Comparison of ENCODE assay signal across 21 cellular contexts in genomic region chr2:233068762-233069418, GRCh38. TPM values are rescaled to one million over a fixed set of nuclear protein-coding genes. Genes with fewer than 3 reads are reported as not detected.
DNase-seq lines count a peak whose midpoint lies in the region; ATAC-seq and TF ChIP-seq lines count a peak whose summit lies in the region.
"Had no signal": no experiment of that assay in that cellular context is flagged by ENCODE, and none has a peak within 500 bp of the region (broad histone marks: within the 10 kb centered on the region; RNA-seq: fewer than 3 reads in every experiment).

No MANE protein-coding gene starts in this region.

- H3F3A ChIP-seq in GM23338 (replicated peaks; ENCODE audit: low read depth) = no peaks in the 10 kb centered on the region

- H3K9me3 Mint-ChIP-seq in activated T-helper 1 cell treated with anti-CD3 and anti-CD28 coated beads, Interleukin-12 subunit alpha, Interleukin-12 subunit beta, Interleukin-2, Interleukin-4 antibody, amounts not matched to agents 30 ng/mL and 10 ng/mL and 1 ng/mL, durations not matched to agents 14 hours and 24 hours and 36 hours = peaks cover 5% of the 10 kb centered on the region
- H3K9me3 Mint-ChIP-seq in GM23338 = peaks cover 4% of the 10 kb centered on the region; the same call in 2 of the 3 replicates

- no peaks in the 10 kb centered on the region for H3K79me2 ChIP-seq in GM23338 (replicated peaks; ENCODE audit: insufficient read depth)
- H3K79me2 ChIP-seq: parathyroid adenoma had no signal

- H3K27me3 ChIP-seq in BLaER1 (no peaks in the 10 kb centered on the region), right lobe of liver (no peaks in the 10 kb centered on the region), GM23338 (ENCODE audit: insufficient read depth) (no peaks in the 10 kb centered on the region)
- H3K27me3 ChIP-seq: colonic mucosa, heart right ventricle had no signal

- no peak overlapping the region for H3K4me3 Mint-ChIP-seq in activated T-helper 1 cell treated with anti-CD3 and anti-CD28 coated beads, Interleukin-12 subunit alpha, Interleukin-12 subunit beta, Interleukin-2, Interleukin-4 antibody, amounts not matched to agents 30 ng/mL and 10 ng/mL and 1 ng/mL, durations not matched to agents 14 hours and 24 hours and 36 hours
- H3K4me3 Mint-ChIP-seq in GM23338 = no peak overlapping the region

- H3K27ac ChIP-seq in BLaER1 (peak overlapping the region; percentile 13; the same call in 1 of the 2 replicates), right lobe of liver (no peak overlapping the region), GM23338 (ENCODE audit: low read depth) (no peak overlapping the region)
- H3K27ac ChIP-seq: colonic mucosa, esophagus muscularis mucosa, heart right ventricle, parathyroid adenoma had no signal

- peaks cover 52% of the 10 kb centered on the region for H3K4me1 Mint-ChIP-seq in activated T-helper 1 cell treated with anti-CD3 and anti-CD28 coated beads, Interleukin-12 subunit alpha, Interleukin-12 subunit beta, Interleukin-2, Interleukin-4 antibody, amounts not matched to agents 30 ng/mL and 10 ng/mL and 1 ng/mL, durations not matched to agents 14 hours and 24 hours and 36 hours (ENCODE audit: low read depth)
- H3K4me1 Mint-ChIP-seq in GM23338 = peaks cover 2% of the 10 kb centered on the region; the same call in 1 of the 3 replicates

- DNase-seq in GM12864 (ENCODE audit: low read depth) = no peak
- no peak for DNase-seq in activated T-helper 1 cell treated with anti-CD3 and anti-CD28 coated beads, Interleukin-12 subunit alpha, Interleukin-12 subunit beta, Interleukin-2, Interleukin-4 antibody, amounts not matched to agents 30 ng/mL and 10 ng/mL and 1 ng/mL, durations not matched to agents 14 hours and 24 hours and 36 hours (ENCODE audit: low spot score)
- DNase-seq in right lobe of liver = peak in 2 of 3 donors; percentile 23 to 39
- no peak for DNase-seq in DMS79 treated with DMSO at 0.1 percent for 48 hours (lab: John Stamatoyannopoulos, UW)
- no peak for DNase-seq in SW480 (ENCODE audit: low spot score)
- no peak for DNase-seq in GM23338 (ENCODE audit: low spot score)
- DNase-seq: activated CD8-positive, alpha-beta memory T cell treated with anti-CD3 and anti-CD28 coated beads, Interleukin-2, amount 50 U/mL, for 4 hours; anterior cingulate cortex; colonic mucosa; DND-41; heart right ventricle; kidney glomerular epithelial cell; midbrain; NCI-H1092 treated with DMSO at 0.1 percent for 48 hours; NK-92 treated with Interleukin-12 subunit alpha and Interleukin-12 subunit beta, amount 100 ng/mL, for 24 hours had no signal

- H3K4me1 ChIP-seq in BLaER1 (peaks cover 58% of the 10 kb centered on the region), right lobe of liver (no peaks in the 10 kb centered on the region), GM23338 (ENCODE audit: insufficient read depth) (no peaks in the 10 kb centered on the region)
- H3K4me1 ChIP-seq: parathyroid adenoma had no signal

- ATAC-seq in right lobe of liver = peak in 2 of 4 donors; percentile 19 to 30
- ATAC-seq in GM23338 = no peak
- no peak for ATAC-seq in GM19324 (IDR thresholded peaks at IDR 0.05; ENCODE audit: low FRiP score, unreplicated experiment)

- no peak for TF ChIP-seq POLR2A in right lobe of liver (IDR thresholded peaks at IDR 0.05)

- intact Hi-C loops in activated T-helper 1 cell treated with anti-CD3 and anti-CD28 coated beads, Interleukin-12 subunit alpha, Interleukin-12 subunit beta, Interleukin-2, Interleukin-4 antibody, amounts not matched to agents 30 ng/mL and 10 ng/mL and 1 ng/mL, durations not matched to agents 14 hours and 24 hours and 36 hours (cut with micrococcal nuclease) = no loop called here
- intact Hi-C loops in right lobe of liver (cut with DNase I) = no loop called here

- peak overlapping the region; percentile 63 for H3K4me2 ChIP-seq in BLaER1
- no peak overlapping the region for H3K4me2 ChIP-seq in GM23338

- H3K36me3 ChIP-seq in BLaER1 = peaks cover 92% of the 10 kb centered on the region
- no peaks in the 10 kb centered on the region for H3K36me3 ChIP-seq in right lobe of liver
- no peaks in the 10 kb centered on the region for H3K36me3 ChIP-seq in GM23338 (ENCODE audit: insufficient read depth)
- H3K36me3 ChIP-seq: colonic mucosa had no signal

- 60% methylated on average over 9 of the region's 9 CpGs for WGBS in right lobe of liver (ENCODE audit: insufficient coverage, low coverage, low lambda C conversion rate, missing lambda C conversion rate)

- TF ChIP-seq CTCF in GM12864 (IDR thresholded peaks at IDR 0.05; ENCODE audit: low read depth, low read length, missing control alignments) (no peak), right lobe of liver (IDR thresholded peaks at IDR 0.05) (no peak), GM23338 (conservative IDR thresholded peaks at IDR 0.05; ENCODE audit: low read depth in 2 of 2) (no peak)

- peaks cover 31% of the 10 kb centered on the region for H3K9me3 ChIP-seq in BLaER1
- peaks cover 0 to 8% (median 0%) of the 10 kb centered on the region in 4 donors for H3K9me3 ChIP-seq in right lobe of liver
- H3K9me3 ChIP-seq: colonic mucosa had no signal

- H3K27ac Mint-ChIP-seq in activated T-helper 1 cell treated with anti-CD3 and anti-CD28 coated beads, Interleukin-12 subunit alpha, Interleukin-12 subunit beta, Interleukin-2, Interleukin-4 antibody, amounts not matched to agents 30 ng/mL and 10 ng/mL and 1 ng/mL, durations not matched to agents 14 hours and 24 hours and 36 hours = peak overlapping the region; percentile 75
- no peak overlapping the region for H3K27ac Mint-ChIP-seq in GM23338

- no peaks in the 10 kb centered on the region for H3K27me3 Mint-ChIP-seq in activated T-helper 1 cell treated with anti-CD3 and anti-CD28 coated beads, Interleukin-12 subunit alpha, Interleukin-12 subunit beta, Interleukin-2, Interleukin-4 antibody, amounts not matched to agents 30 ng/mL and 10 ng/mL and 1 ng/mL, durations not matched to agents 14 hours and 24 hours and 36 hours (ENCODE audit: insufficient read depth)
- H3K27me3 Mint-ChIP-seq in GM23338 (ENCODE audit: insufficient read depth, low read depth, poor library complexity) = peaks cover 6% of the 10 kb centered on the region

- peaks cover 49% of the 10 kb centered on the region for H3K36me3 Mint-ChIP-seq in activated T-helper 1 cell treated with anti-CD3 and anti-CD28 coated beads, Interleukin-12 subunit alpha, Interleukin-12 subunit beta, Interleukin-2, Interleukin-4 antibody, amounts not matched to agents 30 ng/mL and 10 ng/mL and 1 ng/mL, durations not matched to agents 14 hours and 24 hours and 36 hours (ENCODE audit: low read depth)
- no peaks in the 10 kb centered on the region for H3K36me3 Mint-ChIP-seq in GM23338 (ENCODE audit: low read depth)

- no peak overlapping the region for H2AFZ ChIP-seq in GM23338
- H2AFZ ChIP-seq: parathyroid adenoma had no signal

- no peak overlapping the region for H3K4me3 ChIP-seq in BLaER1
- H3K4me3 ChIP-seq in GM12864 (ENCODE audit: low read depth, low read length) = peak overlapping the region; percentile 34; the same call in 1 of the 2 replicates
- no peak overlapping the region for H3K4me3 ChIP-seq in right lobe of liver
- no peak overlapping the region for H3K4me3 ChIP-seq in GM23338
- H3K4me3 ChIP-seq: colonic mucosa, esophagus muscularis mucosa, heart right ventricle had no signal

- peaks cover 89% of the 10 kb centered on the region for H4K20me1 ChIP-seq in BLaER1
- no peaks in the 10 kb centered on the region for H4K20me1 ChIP-seq in GM23338 (replicated peaks; ENCODE audit: insufficient read depth)

- H3K9ac ChIP-seq in BLaER1 = no peak overlapping the region
- H3K9ac ChIP-seq: parathyroid adenoma had no signal

- no peaks in the 10 kb centered on the region for H3K9me2 ChIP-seq in GM23338 (ENCODE audit: insufficient read depth)

TF ChIP-seq in GM23338, 12 proteins besides CTCF, POLR2A, EP300 and RAD21 (continues in another document):
- no peak for TF ChIP-seq ZNF331 (CRISPR knock-in tag; IDR thresholded peaks at IDR 0.05; ENCODE audit: low read depth)

RNA-seq across cellular contexts. Expression of gene INPP5D, which starts 8.7 kb away (rescaled TPM):
- total RNA-seq in activated T-helper 1 cell treated with anti-CD3 and anti-CD28 coated beads, Interleukin-12 subunit alpha, Interleukin-12 subunit beta, Interleukin-2, Interleukin-4 antibody, amounts not matched to agents 30 ng/mL and 10 ng/mL and 1 ng/mL, durations not matched to agents 14 hours and 24 hours and 36 hours = 60.9 and 61.2 TPM in 2 replicates
- 1 to 10 TPM; 3.5 to 8.1 (median 5.5) TPM for total RNA-seq in right lobe of liver
- 8.0 and 8.3 TPM in 2 replicates for total RNA-seq in GM23338 (2014; rRNA removed; shearing (Covaris generic))
- 5.4 and 6.6 TPM in 2 replicates for polyA plus RNA-seq in GM23338 (2016; fragmentation: Nextera tagmentation; extraction: Ambion mirVana)

RNA-seq across cellular contexts. Expression of gene NEU2, which starts 36.4 kb away (rescaled TPM):
- not detected in 2 replicates for total RNA-seq in activated T-helper 1 cell treated with anti-CD3 and anti-CD28 coated beads, Interleukin-12 subunit alpha, Interleukin-12 subunit beta, Interleukin-2, Interleukin-4 antibody, amounts not matched to agents 30 ng/mL and 10 ng/mL and 1 ng/mL, durations not matched to agents 14 hours and 24 hours and 36 hours
- total RNA-seq in right lobe of liver = not detected
- total RNA-seq in GM23338 (2014; rRNA removed; shearing (Covaris generic)) = not detected in 2 replicates
- not detected in 2 replicates for polyA plus RNA-seq in GM23338 (2016; fragmentation: Nextera tagmentation; extraction: Ambion mirVana)
- total RNA-seq: colonic mucosa, esophagus muscularis mucosa, heart right ventricle, SK-MEL-5, temporal lobe had no signal
- polyA plus RNA-seq: heart right ventricle had no signal

RNA-seq across cellular contexts. Expression of gene NGEF, which starts 55.8 kb away (rescaled TPM):
- total RNA-seq in activated T-helper 1 cell treated with anti-CD3 and anti-CD28 coated beads, Interleukin-12 subunit alpha, Interleukin-12 subunit beta, Interleukin-2, Interleukin-4 antibody, amounts not matched to agents 30 ng/mL and 10 ng/mL and 1 ng/mL, durations not matched to agents 14 hours and 24 hours and 36 hours = 0.21 TPM in 1 of 2 replicates, not detected in the other
- 10 to 100 TPM; 16.4 to 20.9 (median 20.2) TPM for total RNA-seq in right lobe of liver
- total RNA-seq in GM23338 (2014; rRNA removed; shearing (Covaris generic)) = 4.2 and 5.4 TPM in 2 replicates
- 1.8 and 1.9 TPM in 2 replicates for polyA plus RNA-seq in GM23338 (2016; fragmentation: Nextera tagmentation; extraction: Ambion mirVana)
- total RNA-seq: SK-MEL-5 had no signal

Comparison
In these comparisons a context has a peak if more than half of its experiments do, and no peak if none do; other contexts are left out.
1. DNase-seq: peak in right lobe of liver (2 of 3); none in GM12864 (single experiment), activated T-helper 1 cell treated with anti-CD3 and anti-CD28 coated beads, Interleukin-12 subunit alpha, Interleukin-12 subunit beta, Interleukin-2, Interleukin-4 antibody, amounts not matched to agents 30 ng/mL and 10 ng/mL and 1 ng/mL, durations not matched to agents 14 hours and 24 hours and 36 hours (single experiment), DMS79 treated with DMSO at 0.1 percent for 48 hours (single experiment), SW480 (single experiment) and GM23338 (single experiment).